Comparison of ENCODE assay signal across 11 cellular contexts in genomic region chr1:244654284-244655038, GRCh38. TPM values are rescaled to one million over a fixed set of nuclear protein-coding genes. Genes with fewer than 3 reads are reported as not detected.
DNase-seq lines count a peak whose midpoint lies in the region; ATAC-seq, FAIRE-seq and TF ChIP-seq lines count a peak whose summit lies in the region.
"Had no signal": no experiment of that assay in that cellular context is flagged by ENCODE, and none has a peak within 500 bp of the region (broad histone marks: within the 10 kb centered on the region; RNA-seq: fewer than 3 reads in every experiment).

No MANE protein-coding gene starts in this region.

- TF ChIP-seq CTCF in astrocyte of the cerebellum (IDR thresholded peaks at IDR 0.05; ENCODE audit: low read depth, low read length, missing control alignments) (no peak), HepG2 (CRISPR knock-in tag; IDR thresholded peaks at IDR 0.05) (no peak), transverse colon (IDR thresholded peaks at IDR 0.05) (no peak)

- H2AFZ ChIP-seq in HepG2 (ENCODE audit: low read length): no peak overlapping the region

- CTCF ChIA-PET in HepG2 (lab: Yijun Ruan, JAX; ENCODE audit: low intra/inter-chr PET ratio, low total read pairs): no interaction called here

- ATAC-seq in HepG2: no peak
- ATAC-seq: activated CD4-positive, alpha-beta T cell treated with anti-CD3 and anti-CD28 coated beads for 36 hours had no signal

- H4K20me1 ChIP-seq in HepG2 (ENCODE audit: insufficient read depth, low read length): no peaks in the 10 kb centered on the region

- in situ Hi-C loops in astrocyte of the cerebellum (cut with HindIII; ENCODE audit: low sequenced_read_pairs) (no loop called here), HepG2 (cut with HindIII; ENCODE audit: extremely low pct_ligation_motif_present, low pct_unique_long_range_greater_than_20kb) (loop anchor here (10.0 kb wide), 1 partner anchor 200 kb away; the partner anchor contains the start of gene ADSS2), transverse colon (cut with MboI; ENCODE audit: low pct_ligation_motif_present in 1 of 4, low pct_unique_long_range_greater_than_20kb in 1 of 4, low sequenced_read_pairs in 3 of 4) (loop anchor here in 1 of 4 donors (10.0 kb wide), 1 partner anchor 200 kb away; the partner anchor contains the start of gene ADSS2)

- TF ChIP-seq RAD21 in HepG2 (CRISPR knock-in tag; IDR thresholded peaks at IDR 0.05): no peak

- H3K9me3 ChIP-seq in HepG2 (ENCODE audit: low read length) (no peaks in the 10 kb centered on the region), transverse colon (no peaks in the 10 kb centered on the region)

- TSS peak; percentile 49 for BruUV-seq in HepG2 (replicated peaks; lab: Mats Ljungman, UMichigan)

- intact Hi-C loops in HepG2 (cut with micrococcal nuclease; ENCODE audit: unreplicated experiment): loop anchor here (2.0 to 5.0 kb wide), 5 partner anchors 52 to 393 kb away; partner anchors contain the start of gene HNRNPU
- intact Hi-C loops in transverse colon (cut with DNase I; ENCODE audit: low total_unique reads): no loop called here

- peak; percentile 39 for FAIRE-seq in HepG2 (lab: Jason Lieb, UNC)
- FAIRE-seq: islet of Langerhans had no signal

- H3K4me3 ChIP-seq in astrocyte of the cerebellum (ENCODE audit: low read depth, low read length) (peak overlapping the region; percentile 89), HepG2 (replicated peaks in 1 of 3; ENCODE audit: insufficient read depth in 1 of 3, low read depth in 2 of 3, low read length in 3 of 3) (peak overlapping the region; percentile 69 to 94 (median 94)), transverse colon (peak overlapping the region in 3 of 4 donors; percentile 71 to 91 (median 90))

- H3K4me2 ChIP-seq in HepG2 (ENCODE audit: low read depth, low read length): peak overlapping the region; percentile 67

- H3K4me1 ChIP-seq in HepG2 (ENCODE audit: insufficient read depth, low read length) (peaks cover 41% of the 10 kb centered on the region), transverse colon (peaks cover 10 to 53% (median 28%) of the 10 kb centered on the region in 4 donors)

- H3K27me3 ChIP-seq in HepG2 (ENCODE audit: control insufficient read depth in 1 of 2, insufficient read depth in 2 of 2, low read length in 2 of 2) (no peaks in the 10 kb centered on the region; a peak in 1 of 5 replicates), transverse colon (no peaks in the 10 kb centered on the region)

- TF ChIP-seq EP300 in HepG2 (IDR thresholded peaks at IDR 0.05; ENCODE audit: low read depth in 2 of 2, low read length in 2 of 2) (no peak), HepG2 (CRISPR knock-in tag; IDR thresholded peaks at IDR 0.05; ENCODE audit: borderline replicate concordance) (no peak), transverse colon (IDR thresholded peaks at IDR 0.05; ENCODE audit: low read depth) (no peak)

- no peak for TF ChIP-seq POLR2A in HepG2 (IDR thresholded peaks at IDR 0.05; ENCODE audit: insufficient read depth in 1 of 2, low read depth in 2 of 2, low read length in 2 of 2)
- no peak for TF ChIP-seq POLR2A in transverse colon (IDR thresholded peaks at IDR 0.05)

- DNase-seq in SIG-M5 treated with dmso at 0.1 percent for 504 hours (lab: John Stamatoyannopoulos, UW; ENCODE audit: unreplicated experiment): peak; percentile 30
- no peak for DNase-seq in SIG-M5 (lab: John Stamatoyannopoulos, UW)
- DNase-seq in astrocyte of the cerebellum (ENCODE audit: low read depth): no peak
- no peak for DNase-seq in HepG2 (ENCODE audit: low spot score)
- DNase-seq in transverse colon: no peak
- no peak for DNase-seq in LoVo (ENCODE audit: low spot score)
- DNase-seq in NCI-H2107 (lab: John Stamatoyannopoulos, UW): no peak
- no peak for DNase-seq in activated CD8-positive, alpha-beta memory T cell treated with anti-CD3 and anti-CD28 coated beads, Interleukin-2, amount 50 U/mL, for 4 hours
- DNase-seq: stimulated activated naive CD4-positive, alpha-beta T cell treated with Interleukin-2 at 50 U/mL for 16 hours had no signal

- H3K27ac ChIP-seq in HepG2 (ENCODE audit: extremely low read length, insufficient read depth, low read length) (peak overlapping the region; percentile 83), transverse colon (peak overlapping the region; percentile 9 to 99 (median 98))

- POLR2A ChIA-PET in HepG2 (lab: Yijun Ruan, JAX): no interaction called here

- 6% methylated on average over 4 of the region's 4 CpGs for WGBS in HepG2 (ENCODE audit: low lambda C conversion rate)
- 25 to 33% methylated on average over 2 to 4 of the region's 4 CpGs for WGBS in transverse colon (ENCODE audit: low coverage in 1 of 2), 2 donors

- H3K36me3 ChIP-seq in HepG2 (replicated peaks in 1 of 2; ENCODE audit: control insufficient read depth in 1 of 2, insufficient read depth in 2 of 2, low read length in 2 of 2): peaks cover 2 to 5% of the 10 kb centered on the region in 2 experiments; a peak in 2 of 5 replicates
- no peaks in the 10 kb centered on the region for H3K36me3 ChIP-seq in transverse colon

- peak overlapping the region; percentile 86 for H3K9ac ChIP-seq in HepG2 (ENCODE audit: insufficient read depth, low read depth, low read length)

- H3K79me2 ChIP-seq in HepG2 (ENCODE audit: insufficient read depth, low read length): peaks cover 58% of the 10 kb centered on the region

TF ChIP-seq in HepG2, 621 proteins besides CTCF, POLR2A, EP300 and RAD21:
- TF ChIP-seq SIN3A (IDR thresholded peaks at IDR 0.05; ENCODE audit: borderline replicate concordance, low read depth, low read length): 0 out of 2 replicates have a peak, but pooled peaks have one; percentile 1
- 0 out of 2 replicates have a peak, but pooled peaks have one; percentile 10 for TF ChIP-seq GATAD2A (CRISPR knock-in tag; IDR thresholded peaks at IDR 0.05)
- peak; percentile 54; the same call in 1 of the 2 replicates for TF ChIP-seq ZNF3 (CRISPR knock-in tag; IDR thresholded peaks at IDR 0.05)
- TF ChIP-seq ETV6 (CRISPR knock-in tag; conservative IDR thresholded peaks at IDR 0.05): no peak

RNA-seq across cellular contexts. Expression of gene DESI2, which starts 1.5 kb away (rescaled TPM):
- total RNA-seq in HepG2 (2016; rRNA removed; fragmentation: Illumina TruSeq; extraction: Trizol) (42.2 and 62.0 TPM in 2 replicates), transverse colon (10 to 100 TPM; 18.3 to 41.6 (median 30.6) TPM)
- total RNA-seq in HepG2 (2016; cell fraction: cytosol; rRNA removed; fragmentation: Illumina TruSeq; extraction: Trizol; ENCODE audit: low read depth): 11.7 and 12.7 TPM in 2 replicates
- total RNA-seq in HepG2 (2016; cell fraction: insoluble cytoplasmic fraction; rRNA removed; fragmentation: Illumina TruSeq; extraction: Trizol): 44.8 and 60.2 TPM in 2 replicates
- total RNA-seq in HepG2 (2016; cell fraction: membrane; rRNA removed; fragmentation: Illumina TruSeq; extraction: Trizol): 54.1 and 54.6 TPM in 2 replicates
- 28.8 and 30.7 TPM in 2 replicates for total RNA-seq in HepG2 (2016; cell fraction: nucleus; rRNA removed; fragmentation: Illumina TruSeq; extraction: Trizol)
- polyA plus RNA-seq in HepG2 (2011; rRNA removed): 18.6 and 23.1 TPM in 2 replicates
- polyA plus RNA-seq in HepG2 (2011; cell fraction: cytosol; rRNA removed): 12.6 and 15.7 TPM in 2 replicates
- 13.1 and 14.0 TPM in 2 replicates for polyA plus RNA-seq in HepG2 (2011; cell fraction: nucleus; rRNA removed)
- 20.9 and 26.0 TPM in 2 replicates for polyA plus RNA-seq in HepG2 (2012)
- polyA plus RNA-seq in HepG2 (2016; cell fraction: cytosol; fragmentation: Illumina TruSeq; extraction: Trizol; ENCODE audit: low read depth): 10.7 and 11.8 TPM in 2 replicates
- polyA plus RNA-seq in HepG2 (2016; cell fraction: insoluble cytoplasmic fraction; fragmentation: Illumina TruSeq; extraction: Trizol; ENCODE audit: low read depth): 46.8 and 48.5 TPM in 2 replicates
- 33.3 and 35.0 TPM in 2 replicates for polyA plus RNA-seq in HepG2 (2016; cell fraction: membrane; fragmentation: Illumina TruSeq; extraction: Trizol; ENCODE audit: low read depth)
- polyA plus RNA-seq in HepG2 (2016; cell fraction: nucleus; fragmentation: Illumina TruSeq; extraction: Trizol; ENCODE audit: insufficient read depth, low read depth): 30.2 and 30.6 TPM in 2 replicates
- polyA minus RNA-seq in HepG2 (2011; rRNA and poly(A)+ RNA removed; ENCODE audit: low replicate concordance): 29.7 and 33.1 TPM in 2 replicates
- 27.0 and 27.9 TPM in 2 replicates for polyA minus RNA-seq in HepG2 (2011; cell fraction: cytosol; rRNA and poly(A)+ RNA removed)
- 35.4 and 40.3 TPM in 2 replicates for polyA minus RNA-seq in HepG2 (2011; cell fraction: nucleus; rRNA and poly(A)+ RNA removed)
